17 cellular contexts compared by ENCODE assay signal in genomic region chr20:2859330-2860121, GRCh38. TPM values are rescaled to one million over a fixed set of nuclear protein-coding genes. Genes with fewer than 3 reads are reported as not detected.
DNase-seq lines count a peak whose midpoint lies in the region; ATAC-seq and TF ChIP-seq lines count a peak whose summit lies in the region.
"Had no signal": no experiment of that assay in that cellular context is flagged by ENCODE, and none has a peak within 500 bp of the region (broad histone marks: within the 10 kb centered on the region; RNA-seq: fewer than 3 reads in every experiment).

No MANE protein-coding gene starts in this region.

- H3K4me3 ChIP-seq in AG10803 (ENCODE audit: low read length) (no peak overlapping the region), mesenchymal stem cell (ENCODE audit: insufficient read depth in 1 of 2, low read depth in 1 of 2, low read length in 2 of 2) (no peak overlapping the region), suprapubic skin (no peak overlapping the region)
- H3K4me3 ChIP-seq: GM23338, tibial nerve had no signal

- no peak overlapping the region for H4K91ac ChIP-seq in H9 (ENCODE audit: insufficient read length, low read depth, low read length)
- no peak overlapping the region for H4K91ac ChIP-seq in mesenchymal stem cell (ENCODE audit: low read length)

- H3K27me3 ChIP-seq in H9 (ENCODE audit: insufficient read depth, low read length) (no peaks in the 10 kb centered on the region), mesenchymal stem cell (ENCODE audit: control insufficient read depth in 1 of 2, insufficient read depth in 1 of 2, low read length in 2 of 2) (no peaks in the 10 kb centered on the region), suprapubic skin (no peaks in the 10 kb centered on the region)
- H3K27me3 ChIP-seq: tibial nerve had no signal

- peak; percentile 93 for DNase-seq in AG10803 (ENCODE audit: low read depth)
- DNase-seq in H9 = no peak
- no peak for DNase-seq in central memory CD8-positive, alpha-beta T cell (ENCODE audit: low spot score in 2 of 2)
- no peak for DNase-seq in mesenchymal stem cell
- DNase-seq in suprapubic skin (ENCODE audit: low spot score in 2 of 2) = no peak
- DNase-seq: activated CD4-positive, alpha-beta T cell treated with anti-CD3 and anti-CD28 coated beads, Interleukin-2, amount 50 U/mL, for 4 hours; left colon; NCI-H1048; T-helper 9 cell had no signal

- H2BK15ac ChIP-seq in H9 (ENCODE audit: low read depth, low read length) = no peak overlapping the region
- H2BK15ac ChIP-seq in mesenchymal stem cell (ENCODE audit: low read depth, poor library complexity, severe bottlenecking) = no peak overlapping the region

- H3K23me2 ChIP-seq in H9 (ENCODE audit: insufficient read length, low read depth, low read length, poor library complexity, severe bottlenecking) = no peaks in the 10 kb centered on the region

- no peaks in the 10 kb centered on the region for H3K79me2 ChIP-seq in H9 (ENCODE audit: insufficient read depth, low read length)

- H3T11ph ChIP-seq in H9 (ENCODE audit: low read length) = no peak overlapping the region

- no peak for TF ChIP-seq EP300 in suprapubic skin (IDR thresholded peaks at IDR 0.05)

- WGBS in H9 (ENCODE audit: extremely low coverage, insufficient read length, low lambda C conversion rate) = no CpG with 5 or more reads among the region's 4 CpGs
- WGBS in mesenchymal stem cell = 92% methylated on average over 4 of the region's 4 CpGs
- 78% methylated on average over 1 of the region's 4 CpGs for WGBS in suprapubic skin

- H2BK20ac ChIP-seq in H9 (ENCODE audit: low read depth, low read length, poor library complexity, severe bottlenecking) = no peak overlapping the region

- TF ChIP-seq CTCF in AG10803 (conservative IDR thresholded peaks at IDR 0.05; ENCODE audit: low read length) (no peak; the same call in 1 of the 2 replicates), H9 (conservative IDR thresholded peaks at IDR 0.05) (no peak), suprapubic skin (IDR thresholded peaks at IDR 0.05) (no peak)

- H3K27ac ChIP-seq in H9 (ENCODE audit: insufficient read length, low read depth, low read length) = no peak overlapping the region
- H3K27ac ChIP-seq in mesenchymal stem cell (ENCODE audit: low read length, poor library complexity, severe bottlenecking) = no peak overlapping the region
- no peak overlapping the region for H3K27ac ChIP-seq in suprapubic skin
- H3K27ac ChIP-seq: tibial nerve had no signal

- peaks cover 0 to 12% (median 2%) of the 10 kb centered on the region in 3 experiments; a peak in 3 of 7 replicates for H3K36me3 Mint-ChIP-seq in H9 (ENCODE audit: insufficient read depth in 1 of 3, low read depth in 3 of 3)
- H3K36me3 Mint-ChIP-seq in central memory CD8-positive, alpha-beta T cell (ENCODE audit: insufficient read depth) = peaks cover 9% of the 10 kb centered on the region

- H3K4me1 Mint-ChIP-seq in H9 = no peaks in the 10 kb centered on the region
- peaks cover 6% of the 10 kb centered on the region for H3K4me1 Mint-ChIP-seq in central memory CD8-positive, alpha-beta T cell
- H3K4me1 Mint-ChIP-seq: GM23338 had no signal

- no peak for ATAC-seq in central memory CD8-positive, alpha-beta T cell (replicated peaks; ENCODE audit: extremely low read depth, poor library complexity, severe bottlenecking)
- ATAC-seq in GM19455 (IDR thresholded peaks at IDR 0.05; ENCODE audit: unreplicated experiment) (no peak), GM18867 (IDR thresholded peaks at IDR 0.05; ENCODE audit: unreplicated experiment) (no peak), GM21515 (IDR thresholded peaks at IDR 0.05; ENCODE audit: unreplicated experiment) (no peak)
- ATAC-seq: GM23338, left colon had no signal

- H3K18ac ChIP-seq in H9 (ENCODE audit: insufficient read length, low read depth, low read length) (no peak overlapping the region), mesenchymal stem cell (ENCODE audit: low read depth in 1 of 2, low read length in 2 of 2) (no peak overlapping the region)

- H2AK5ac ChIP-seq in H9 (ENCODE audit: insufficient read length, low read length) = no peak overlapping the region
- H2AK5ac ChIP-seq in mesenchymal stem cell (ENCODE audit: low read length, severe bottlenecking) = no peak overlapping the region

- H3K4ac ChIP-seq in H9 (ENCODE audit: low read depth, low read length) (no peak overlapping the region), mesenchymal stem cell (ENCODE audit: low read depth in 1 of 2, low read length in 2 of 2) (no peak overlapping the region)

- no peak overlapping the region for H4K5ac ChIP-seq in H9 (ENCODE audit: insufficient read length, low read depth, low read length)

- H3K36me3 ChIP-seq in mesenchymal stem cell (ENCODE audit: control insufficient read depth in 1 of 2, insufficient read depth in 2 of 2, low read depth in 1 of 2, low read length in 2 of 2) (peaks cover 41 to 46% of the 10 kb centered on the region in 2 experiments), suprapubic skin (peaks cover 42% of the 10 kb centered on the region)

- no peak overlapping the region for H2BK120ac ChIP-seq in H9 (ENCODE audit: low read depth, low read length, poor library complexity, severe bottlenecking)
- H2BK120ac ChIP-seq in mesenchymal stem cell (ENCODE audit: low read depth, low read length) = no peak overlapping the region

- peak overlapping the region in 2 of 3 experiments; percentile 68 to 91; a peak in 1 of 7 replicates for H3K27ac Mint-ChIP-seq in H9
- H3K27ac Mint-ChIP-seq in central memory CD8-positive, alpha-beta T cell (ENCODE audit: low read depth) = peak overlapping the region; percentile 74
- H3K27ac Mint-ChIP-seq: activated T-helper 1 cell treated with anti-CD3 and anti-CD28 coated beads, Interleukin-12 subunit alpha, Interleukin-12 subunit beta, Interleukin-2, Interleukin-4 antibody, amounts not matched to agents 30 ng/mL and 10 ng/mL and 1 ng/mL, durations not matched to agents 14 hours and 24 hours and 36 hours; GM23338 had no signal

- H3K4me3 Mint-ChIP-seq in H9 = no peak overlapping the region
- H3K4me3 Mint-ChIP-seq in central memory CD8-positive, alpha-beta T cell = no peak overlapping the region
- H3K4me3 Mint-ChIP-seq: activated T-helper 1 cell treated with anti-CD3 and anti-CD28 coated beads, Interleukin-12 subunit alpha, Interleukin-12 subunit beta, Interleukin-2, Interleukin-4 antibody, amounts not matched to agents 30 ng/mL and 10 ng/mL and 1 ng/mL, durations not matched to agents 14 hours and 24 hours and 36 hours; GM23338 had no signal

- TF ChIP-seq POLR2A in suprapubic skin (IDR thresholded peaks at IDR 0.05) = no peak

- H3K9ac ChIP-seq in H9 (ENCODE audit: extremely low read depth, insufficient read length, low read length) = no peak overlapping the region
- H3K9ac ChIP-seq in mesenchymal stem cell (ENCODE audit: low read length) = peak overlapping the region; percentile 23

- H2AFZ ChIP-seq in H9 (ENCODE audit: low read length) = no peak overlapping the region
- no peak overlapping the region for H2AFZ ChIP-seq in mesenchymal stem cell (ENCODE audit: low read depth, low read length)
- H2AFZ ChIP-seq: GM23338 had no signal

- H2BK5ac ChIP-seq in H9 (ENCODE audit: insufficient read length, low read length) = no peak overlapping the region
- H2BK5ac ChIP-seq in mesenchymal stem cell (ENCODE audit: low read depth, low read length, poor library complexity, severe bottlenecking) = no peak overlapping the region

- H3K14ac ChIP-seq in H9 (ENCODE audit: insufficient read depth, low read length) (no peak overlapping the region), mesenchymal stem cell (ENCODE audit: low read length in 2 of 2) (no peak overlapping the region)

- H3K4me2 ChIP-seq in H9 (ENCODE audit: insufficient read depth, insufficient read length, low read length) = no peak overlapping the region
- H3K4me2 ChIP-seq in mesenchymal stem cell (ENCODE audit: low read length, poor library complexity, severe bottlenecking) = no peak overlapping the region
- H3K4me2 ChIP-seq: GM23338 had no signal

- H3K23ac ChIP-seq in H9 (ENCODE audit: insufficient read length, low read depth, low read length) (no peak overlapping the region), mesenchymal stem cell (ENCODE audit: low read length in 2 of 2) (no peak overlapping the region)

- peak overlapping the region; percentile 74 for H4K8ac ChIP-seq in H9 (replicated peaks; ENCODE audit: insufficient read length, low read depth, low read length)
- peak overlapping the region; percentile 29 for H4K8ac ChIP-seq in mesenchymal stem cell (ENCODE audit: low read length)

- no peak overlapping the region for H3K56ac ChIP-seq in H9 (ENCODE audit: insufficient read length, low read depth, low read length)

- H3K9me3 ChIP-seq in H9 (ENCODE audit: control insufficient read depth, low read depth, low read length) (no peaks in the 10 kb centered on the region), mesenchymal stem cell (ENCODE audit: control insufficient read depth, low read length) (no peaks in the 10 kb centered on the region), suprapubic skin (no peaks in the 10 kb centered on the region)
- H3K9me3 ChIP-seq: tibial nerve had no signal

- no peaks in the 10 kb centered on the region for H3K9me3 Mint-ChIP-seq in H9
- H3K9me3 Mint-ChIP-seq in central memory CD8-positive, alpha-beta T cell = no peaks in the 10 kb centered on the region
- H3K9me3 Mint-ChIP-seq: activated T-helper 1 cell treated with anti-CD3 and anti-CD28 coated beads, Interleukin-12 subunit alpha, Interleukin-12 subunit beta, Interleukin-2, Interleukin-4 antibody, amounts not matched to agents 30 ng/mL and 10 ng/mL and 1 ng/mL, durations not matched to agents 14 hours and 24 hours and 36 hours; GM23338 had no signal

- H3K79me1 ChIP-seq in H9 (ENCODE audit: insufficient read depth, low read depth, low read length, poor library complexity, severe bottlenecking) (no peaks in the 10 kb centered on the region), mesenchymal stem cell (replicated peaks; ENCODE audit: low read length, poor library complexity, severe bottlenecking) (peaks cover 19% of the 10 kb centered on the region)

- no peaks in the 10 kb centered on the region for H3K27me3 Mint-ChIP-seq in H9 (ENCODE audit: low read depth)
- no peaks in the 10 kb centered on the region for H3K27me3 Mint-ChIP-seq in central memory CD8-positive, alpha-beta T cell

- H3K4me1 ChIP-seq in H9 (ENCODE audit: insufficient read depth, low read length) (no peaks in the 10 kb centered on the region), mesenchymal stem cell (ENCODE audit: control insufficient read depth, insufficient read depth, low read depth, low read length) (peaks cover 3% of the 10 kb centered on the region), suprapubic skin (no peaks in the 10 kb centered on the region)
- H3K4me1 ChIP-seq: tibial nerve had no signal

- H2BK12ac ChIP-seq in H9 (ENCODE audit: insufficient read length, low read depth, low read length) (no peak overlapping the region), mesenchymal stem cell (ENCODE audit: low read length in 2 of 2) (no peak overlapping the region)

- H4K20me1 ChIP-seq in H9 (ENCODE audit: control insufficient read depth, insufficient read depth, insufficient read length) = no peaks in the 10 kb centered on the region

RNA-seq across cellular contexts. Expression of gene PTPRA, which starts 13.8 kb away (rescaled TPM):
- total RNA-seq in H9 (2021) = 45.2 and 47.8 TPM in 2 replicates
- 111 TPM for polyA plus RNA-seq in mesenchymal stem cell (2013, experiment 1 of 2)
- 115 TPM for polyA plus RNA-seq in mesenchymal stem cell (2013, experiment 2 of 2)
- total RNA-seq in suprapubic skin = 10 to 100 TPM; 47.7 to 83.0 (median 73.4) TPM

RNA-seq across cellular contexts. Expression of gene VPS16, which starts 19.0 kb away (rescaled TPM):
- total RNA-seq in H9 (2021) = 31.6 and 32.1 TPM in 2 replicates
- 25.8 TPM for polyA plus RNA-seq in mesenchymal stem cell (2013, experiment 1 of 2)
- 22.7 TPM for polyA plus RNA-seq in mesenchymal stem cell (2013, experiment 2 of 2)
- 10 to 100 TPM; 35.7 to 37.4 (median 36.1) TPM for total RNA-seq in suprapubic skin

RNA-seq across cellular contexts. Expression of gene PCED1A, which starts 19.1 kb away (rescaled TPM):
- 27.2 and 30.8 TPM in 2 replicates for total RNA-seq in H9 (2021)
- polyA plus RNA-seq in mesenchymal stem cell (2013, experiment 1 of 2) = 44.6 TPM
- polyA plus RNA-seq in mesenchymal stem cell (2013, experiment 2 of 2) = 43.2 TPM
- total RNA-seq in suprapubic skin = 10 to 100 TPM in 3 of 4 donors, 1 to 10 TPM in 1; 8.0 to 31.1 (median 19.4) TPM

RNA-seq across cellular contexts. Expression of gene TMEM239, which starts 43.4 kb away (rescaled TPM):
- not detected in 2 replicates for total RNA-seq in H9 (2021)
- polyA plus RNA-seq in mesenchymal stem cell (2013, experiment 1 of 2) = not detected
- polyA plus RNA-seq in mesenchymal stem cell (2013, experiment 2 of 2) = not detected
- total RNA-seq in suprapubic skin = 1 to 10 TPM in 1 of 4 donors, not detected in 3; 2.8 TPM
- total RNA-seq: activated T-helper 1 cell treated with anti-CD3 and anti-CD28 coated beads, Interleukin-12 subunit alpha, Interleukin-12 subunit beta, Interleukin-2, Interleukin-4 antibody, amounts not matched to agents 30 ng/mL and 10 ng/mL and 1 ng/mL, durations not matched to agents 14 hours and 24 hours and 36 hours; epithelial cell of proximal tubule; GM23338; left colon; pulmonary artery endothelial cell; tibial nerve had no signal
- polyA plus RNA-seq: GM23338 had no signal

RNA-seq across cellular contexts. Expression of gene C20orf141, which starts 44.7 kb away (rescaled TPM):
- total RNA-seq in H9 (2021) (not detected in 2 replicates), suprapubic skin (not detected)
- polyA plus RNA-seq in mesenchymal stem cell (2013, experiment 1 of 2) = 0.18 TPM
- polyA plus RNA-seq in mesenchymal stem cell (2013, experiment 2 of 2) = 0.11 TPM
- total RNA-seq: activated T-helper 1 cell treated with anti-CD3 and anti-CD28 coated beads, Interleukin-12 subunit alpha, Interleukin-12 subunit beta, Interleukin-2, Interleukin-4 antibody, amounts not matched to agents 30 ng/mL and 10 ng/mL and 1 ng/mL, durations not matched to agents 14 hours and 24 hours and 36 hours; epithelial cell of proximal tubule; GM23338; left colon; pulmonary artery endothelial cell; tibial nerve had no signal
- polyA plus RNA-seq: GM23338 had no signal
